Comparison of ENCODE assay signal across 22 cellular contexts in genomic region chr22:20671409-20672081, GRCh38.
DNase-seq lines count a peak whose midpoint lies in the region; ATAC-seq and TF ChIP-seq lines count a peak whose summit lies in the region.
"Had no signal": no experiment of that assay in that cellular context is flagged by ENCODE, and none has a peak within 500 bp of the region (broad histone marks: within the 10 kb centered on the region; RNA-seq: fewer than 3 reads in every experiment).

No MANE protein-coding gene starts in this region.

- TF ChIP-seq EP300 in esophagus muscularis mucosa (IDR thresholded peaks at IDR 0.05) = no peak

- no peak overlapping the region for H3K27ac Mint-ChIP-seq in activated naive CD8-positive, alpha-beta T cell
- no peak overlapping the region for H3K27ac Mint-ChIP-seq in activated naive CD8-positive, alpha-beta T cell treated with anti-CD3 and anti-CD28 coated beads for 36 hours
- H3K27ac Mint-ChIP-seq: CD4-positive, alpha-beta T cell had no signal

- peaks cover 0 to 9% (median 6%) of the 10 kb centered on the region in 4 donors for H3K4me1 ChIP-seq in esophagus muscularis mucosa
- H3K4me1 ChIP-seq: BLaER1 treated with 17β-estradiol and CSF1 and Interleukin-3, amounts not matched to agents 10 nM and 100 nM had no signal

- no peak for TF ChIP-seq CTCF in esophagus muscularis mucosa (IDR thresholded peaks at IDR 0.05)

- H3K9me3 ChIP-seq in esophagus muscularis mucosa = no peaks in the 10 kb centered on the region
- H3K9me3 ChIP-seq: BLaER1 treated with 17β-estradiol and CSF1 and Interleukin-3, amounts not matched to agents 10 nM and 100 nM had no signal

- no peak for DNase-seq in activated naive CD8-positive, alpha-beta T cell treated with anti-CD3 and anti-CD28 coated beads for 36 hours
- DNase-seq in esophagus muscularis mucosa (ENCODE audit: extremely low spot score) (peak; percentile 68), retina (peak; percentile 9)
- DNase-seq: AML-193; CD4-positive, alpha-beta T cell; COR-L47; DMS53; KBM-7; MV-4-11; NCI-H1105; NCI-H1436 treated with DMSO at 0.1 percent for 48 hours; NCI-H1930; NCI-H2107; NCI-H524 treated with DMSO at 0.1 percent for 48 hours; NCI-H774; SIG-M5 had no signal

- H3K27ac ChIP-seq in esophagus muscularis mucosa (replicated peaks in 1 of 4) = no peak overlapping the region
- H3K27ac ChIP-seq: BLaER1 treated with 17β-estradiol and CSF1 and Interleukin-3, amounts not matched to agents 10 nM and 100 nM; SK-N-MC had no signal

- H3K9me3 Mint-ChIP-seq in activated naive CD8-positive, alpha-beta T cell (ENCODE audit: low read depth) = no peaks in the 10 kb centered on the region
- H3K9me3 Mint-ChIP-seq in activated naive CD8-positive, alpha-beta T cell treated with anti-CD3 and anti-CD28 coated beads for 36 hours = no peaks in the 10 kb centered on the region
- H3K9me3 Mint-ChIP-seq: CD4-positive, alpha-beta T cell had no signal

- no peak for TF ChIP-seq POLR2A in esophagus muscularis mucosa (IDR thresholded peaks at IDR 0.05; ENCODE audit: low read depth)

- H3K27me3 ChIP-seq in esophagus muscularis mucosa = peaks cover 0 to 38% (median 15%) of the 10 kb centered on the region in 4 donors

- 81% methylated on average over 6 of the region's 6 CpGs for WGBS in esophagus muscularis mucosa

- peaks cover 3% of the 10 kb centered on the region for H3K4me1 Mint-ChIP-seq in activated naive CD8-positive, alpha-beta T cell (ENCODE audit: low read depth)
- no peaks in the 10 kb centered on the region for H3K4me1 Mint-ChIP-seq in activated naive CD8-positive, alpha-beta T cell treated with anti-CD3 and anti-CD28 coated beads for 36 hours

- intact Hi-C loops in esophagus muscularis mucosa (cut with DNase I) = no loop called here

- no peaks in the 10 kb centered on the region for H3K36me3 ChIP-seq in esophagus muscularis mucosa
- H3K36me3 ChIP-seq: BLaER1 treated with 17β-estradiol and CSF1 and Interleukin-3, amounts not matched to agents 10 nM and 100 nM had no signal

- H3K4me3 ChIP-seq in esophagus muscularis mucosa = no peak overlapping the region
- H3K4me3 ChIP-seq: BLaER1 treated with 17β-estradiol and CSF1 and Interleukin-3, amounts not matched to agents 10 nM and 100 nM; SK-N-MC had no signal

- ATAC-seq in HG02938 (IDR thresholded peaks at IDR 0.05; ENCODE audit: unreplicated experiment) (no peak), GM19397 (IDR thresholded peaks at IDR 0.05; ENCODE audit: unreplicated experiment) (no peak), HG03045 (IDR thresholded peaks at IDR 0.05; ENCODE audit: unreplicated experiment) (no peak)

- H3K36me3 Mint-ChIP-seq in activated naive CD8-positive, alpha-beta T cell = no peaks in the 10 kb centered on the region
- H3K36me3 Mint-ChIP-seq in activated naive CD8-positive, alpha-beta T cell treated with anti-CD3 and anti-CD28 coated beads for 36 hours = no peaks in the 10 kb centered on the region

- H3K4me3 Mint-ChIP-seq in activated naive CD8-positive, alpha-beta T cell = peak overlapping the region; percentile 47
- H3K4me3 Mint-ChIP-seq in activated naive CD8-positive, alpha-beta T cell treated with anti-CD3 and anti-CD28 coated beads for 36 hours = no peak overlapping the region
- H3K4me3 Mint-ChIP-seq: CD4-positive, alpha-beta T cell had no signal

- peaks cover 10% of the 10 kb centered on the region for H3K27me3 Mint-ChIP-seq in activated naive CD8-positive, alpha-beta T cell
- peaks cover 31% of the 10 kb centered on the region for H3K27me3 Mint-ChIP-seq in activated naive CD8-positive, alpha-beta T cell treated with anti-CD3 and anti-CD28 coated beads for 36 hours
